ENCODE assay signal across 8 cellular contexts in the genomic region with DNA sequence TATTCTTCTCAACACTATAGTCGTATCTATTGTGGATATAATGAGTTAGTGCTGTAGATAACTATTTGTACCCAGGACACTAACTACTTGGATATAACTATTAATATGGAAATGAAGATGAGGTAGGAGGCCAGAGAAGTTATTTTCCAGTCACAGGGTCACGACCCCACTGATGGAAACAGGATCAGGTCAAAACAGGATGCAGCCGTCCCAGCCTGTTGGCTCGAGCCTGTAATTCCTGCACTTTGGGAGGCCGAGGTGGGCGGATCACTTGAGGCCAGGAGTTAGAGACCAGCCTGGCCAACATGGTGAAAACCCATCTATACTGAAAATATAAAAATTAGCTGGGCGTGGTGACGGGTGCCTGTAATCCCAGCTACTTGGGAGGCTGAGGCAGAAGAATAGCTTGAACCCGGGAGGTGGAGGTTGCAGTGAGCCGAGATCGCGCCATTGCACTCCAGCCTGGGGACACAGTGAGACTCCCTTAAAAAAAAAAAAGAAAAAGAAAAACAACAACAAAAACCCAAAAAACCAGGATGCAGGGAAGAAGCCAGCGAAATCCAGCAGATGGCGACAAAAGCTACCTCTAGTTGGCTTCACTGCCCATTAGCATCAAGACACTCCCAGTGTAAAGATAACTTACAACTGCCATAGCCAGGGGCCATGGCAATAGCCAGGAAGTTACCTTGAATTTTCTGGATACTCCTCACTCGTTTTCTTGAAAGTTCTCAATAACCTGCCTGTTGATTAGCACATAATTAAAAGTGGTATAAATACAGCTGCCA. TPM values are rescaled to one million over a fixed set of nuclear protein-coding genes. Genes with fewer than 3 reads are reported as not detected.
A peak's percentile ranks its signal among the peaks of the same experiment; 100 is the strongest.
DNase-seq lines count a peak whose midpoint lies in the region; ATAC-seq and TF ChIP-seq lines count a peak whose summit lies in the region.

No MANE protein-coding gene starts in this region.

- H4K20me1 ChIP-seq in MM.1S (ENCODE audit: insufficient read depth, low read length) = no peaks in the 10 kb centered on the region

- no peak overlapping the region for H3K4me2 ChIP-seq in MM.1S (ENCODE audit: low read depth, low read length)

- no peak overlapping the region for H3K27ac ChIP-seq in MM.1S (ENCODE audit: low read length)
- H3K27ac ChIP-seq in right lobe of liver = no peak overlapping the region

- no peak overlapping the region for H3K4me3 Mint-ChIP-seq in activated CD8-positive, alpha-beta memory T cell treated with anti-CD3 and anti-CD28 coated beads, Interleukin-2, amount 10 ng/mL, durations not matched to agents 7 days and 5 days
- no peak overlapping the region for H3K4me3 Mint-ChIP-seq in activated CD4-positive, alpha-beta memory T cell treated with anti-CD3 and anti-CD28 coated beads for 36 hours

- no peak overlapping the region for H3K9ac ChIP-seq in MM.1S (ENCODE audit: low read length)

- H3K4me3 ChIP-seq in MM.1S (ENCODE audit: low read length) (no peak overlapping the region), right lobe of liver (no peak overlapping the region)

- WGBS in right lobe of liver (ENCODE audit: insufficient coverage, low coverage, low lambda C conversion rate, missing lambda C conversion rate) = 44% methylated on average over 11 of the region's 15 CpGs

- no peaks in the 10 kb centered on the region for H3K9me2 ChIP-seq in MM.1S (replicated peaks; ENCODE audit: insufficient read depth, low read length)

- H3K9me3 ChIP-seq in MM.1S (replicated peaks; ENCODE audit: insufficient read depth, low read length) (no peaks in the 10 kb centered on the region), right lobe of liver (no peaks in the 10 kb centered on the region)

- TF ChIP-seq CTCF in MM.1S (IDR thresholded peaks at IDR 0.05; ENCODE audit: low read length) (peak; percentile 67), right lobe of liver (IDR thresholded peaks at IDR 0.05) (peak; percentile 24 to 57 (median 50))

- H3K27me3 ChIP-seq in MM.1S (replicated peaks; ENCODE audit: insufficient read depth, low read length) (no peaks in the 10 kb centered on the region), right lobe of liver (no peaks in the 10 kb centered on the region)

- H3F3A ChIP-seq in MM.1S (ENCODE audit: insufficient read depth, low read length) = no peaks in the 10 kb centered on the region

- TF ChIP-seq POLR2A in right lobe of liver (IDR thresholded peaks at IDR 0.05) = no peak

- H3K4me1 ChIP-seq in MM.1S (ENCODE audit: low read length) (no peaks in the 10 kb centered on the region), right lobe of liver (no peaks in the 10 kb centered on the region)

- no peak for ATAC-seq in activated CD8-positive, alpha-beta memory T cell treated with anti-CD3 and anti-CD28 coated beads, Interleukin-2, amount 10 ng/mL, durations not matched to agents 7 days and 5 days
- ATAC-seq in right lobe of liver (peak in 3 of 4 donors; percentile 47 to 57 (median 57)), HG03469 (IDR thresholded peaks at IDR 0.05; ENCODE audit: unreplicated experiment) (no peak), HG03354 (IDR thresholded peaks at IDR 0.05; ENCODE audit: poor library complexity, severe bottlenecking, unreplicated experiment) (no peak)

- intact Hi-C loops in activated CD4-positive, alpha-beta memory T cell treated with anti-CD3 and anti-CD28 coated beads for 36 hours (cut with micrococcal nuclease) = no loop called here
- intact Hi-C loops in right lobe of liver (cut with DNase I) = no loop called here

- H3K27ac Mint-ChIP-seq in activated CD8-positive, alpha-beta memory T cell treated with anti-CD3 and anti-CD28 coated beads, Interleukin-2, amount 10 ng/mL, durations not matched to agents 7 days and 5 days = no peak overlapping the region
- no peak overlapping the region for H3K27ac Mint-ChIP-seq in activated CD4-positive, alpha-beta memory T cell treated with anti-CD3 and anti-CD28 coated beads for 36 hours

- H3K4me1 Mint-ChIP-seq in activated CD8-positive, alpha-beta memory T cell treated with anti-CD3 and anti-CD28 coated beads, Interleukin-2, amount 10 ng/mL, durations not matched to agents 7 days and 5 days = no peaks in the 10 kb centered on the region
- H3K4me1 Mint-ChIP-seq in activated CD4-positive, alpha-beta memory T cell treated with anti-CD3 and anti-CD28 coated beads for 36 hours (ENCODE audit: low read depth) = no peaks in the 10 kb centered on the region

- CTCF ChIA-PET in activated CD8-positive, alpha-beta memory T cell treated with anti-CD3 and anti-CD28 coated beads, Interleukin-2, amount 10 ng/mL, durations not matched to agents 7 days and 5 days (lab: Charles Lee) = interaction anchor here (0.8 to 3.3 kb wide), 5 partner anchors 9 to 229 kb away, joined by 3 to 13 read pairs (median 4); no protein-coding TSS in a partner anchor
- CTCF ChIA-PET in activated CD4-positive, alpha-beta memory T cell treated with anti-CD3 and anti-CD28 coated beads for 36 hours (lab: Charles Lee) = interaction anchor here (0.6 to 2.4 kb wide), 7 partner anchors 10 to 1022 kb away, joined by 3 to 11 read pairs (median 3); no protein-coding TSS in a partner anchor

- no peaks in the 10 kb centered on the region for H3K36me3 Mint-ChIP-seq in activated CD8-positive, alpha-beta memory T cell treated with anti-CD3 and anti-CD28 coated beads, Interleukin-2, amount 10 ng/mL, durations not matched to agents 7 days and 5 days
- no peaks in the 10 kb centered on the region for H3K36me3 Mint-ChIP-seq in activated CD4-positive, alpha-beta memory T cell treated with anti-CD3 and anti-CD28 coated beads for 36 hours

- no peaks in the 10 kb centered on the region for H3K79me2 ChIP-seq in MM.1S (ENCODE audit: low read length)

- POLR2A ChIA-PET in activated CD4-positive, alpha-beta memory T cell treated with anti-CD3 and anti-CD28 coated beads for 36 hours (lab: Charles Lee) = no interaction called here

- H3K9me3 Mint-ChIP-seq in activated CD8-positive, alpha-beta memory T cell treated with anti-CD3 and anti-CD28 coated beads, Interleukin-2, amount 10 ng/mL, durations not matched to agents 7 days and 5 days (ENCODE audit: low read depth) = no peaks in the 10 kb centered on the region
- no peaks in the 10 kb centered on the region for H3K9me3 Mint-ChIP-seq in activated CD4-positive, alpha-beta memory T cell treated with anti-CD3 and anti-CD28 coated beads for 36 hours

- H3K27me3 Mint-ChIP-seq in activated CD8-positive, alpha-beta memory T cell treated with anti-CD3 and anti-CD28 coated beads, Interleukin-2, amount 10 ng/mL, durations not matched to agents 7 days and 5 days = peaks cover 22% of the 10 kb centered on the region
- H3K27me3 Mint-ChIP-seq in activated CD4-positive, alpha-beta memory T cell treated with anti-CD3 and anti-CD28 coated beads for 36 hours = peaks cover 5% of the 10 kb centered on the region

- peak; percentile 40 for DNase-seq in activated CD8-positive, alpha-beta memory T cell treated with anti-CD3 and anti-CD28 coated beads, Interleukin-2, amount 10 ng/mL, durations not matched to agents 7 days and 5 days
- DNase-seq in activated CD8-positive, alpha-beta memory T cell treated with anti-CD3 and anti-CD28 coated beads for 24 hours = no peak
- DNase-seq in MM.1S (peak; percentile 63), right lobe of liver (no peak)
- peak; percentile 29 for DNase-seq in activated CD4-positive, alpha-beta memory T cell treated with anti-CD3 and anti-CD28 coated beads for 36 hours
- DNase-seq in stimulated activated CD4-positive, alpha-beta T cell treated with anti-CD3 and anti-CD28 coated beads, Interleukin-1b, Interleukin-23, amount 100 ng/mL, for 48 hours = no peak

- no peaks in the 10 kb centered on the region for H3K36me3 ChIP-seq in MM.1S (replicated peaks; ENCODE audit: insufficient read depth, low read length)
- H3K36me3 ChIP-seq in right lobe of liver = no peaks in the 10 kb centered on the region

- 0 out of 2 replicates have a peak overlapping the region, but pooled peaks have one; percentile 45 for H2AFZ ChIP-seq in MM.1S (ENCODE audit: low read length)

RNA-seq across cellular contexts. Expression of a gene that starts 37.9 kb away (rescaled TPM):
- 10 to 100 TPM in 1 of 2 experiments, 1 to 10 TPM in 1; 8.1 to 10.4 TPM for total RNA-seq in activated CD8-positive, alpha-beta memory T cell treated with anti-CD3 and anti-CD28 coated beads, Interleukin-2, amount 10 ng/mL, durations not matched to agents 7 days and 5 days
- total RNA-seq in activated CD4-positive, alpha-beta memory T cell treated with anti-CD3 and anti-CD28 coated beads for 36 hours = 10 to 100 TPM; 10.8 to 11.7 TPM
- total RNA-seq in right lobe of liver = 1 to 10 TPM; 3.3 to 4.4 (median 3.6) TPM

Comparison
In these comparisons a context has a peak if more than half of its experiments do, and no peak if none do; other contexts are left out.
1. DNase-seq: peak in activated CD8-positive, alpha-beta memory T cell treated with anti-CD3 and anti-CD28 coated beads, Interleukin-2, amount 10 ng/mL, durations not matched to agents 7 days and 5 days (single experiment), MM.1S (single experiment) and activated CD4-positive, alpha-beta memory T cell treated with anti-CD3 and anti-CD28 coated beads for 36 hours (single experiment); none in activated CD8-positive, alpha-beta memory T cell treated with anti-CD3 and anti-CD28 coated beads for 24 hours (single experiment), right lobe of liver (0 of 3) and stimulated activated CD4-positive, alpha-beta T cell treated with anti-CD3 and anti-CD28 coated beads, Interleukin-1b, Interleukin-23, amount 100 ng/mL, for 48 hours (single experiment).
2. ATAC-seq: peak in right lobe of liver (3 of 4); none in activated CD8-positive, alpha-beta memory T cell treated with anti-CD3 and anti-CD28 coated beads, Interleukin-2, amount 10 ng/mL, durations not matched to agents 7 days and 5 days (single experiment), HG03469 (single experiment) and HG03354 (single experiment).